13 cellular contexts compared by ENCODE assay signal in the genomic region with DNA sequence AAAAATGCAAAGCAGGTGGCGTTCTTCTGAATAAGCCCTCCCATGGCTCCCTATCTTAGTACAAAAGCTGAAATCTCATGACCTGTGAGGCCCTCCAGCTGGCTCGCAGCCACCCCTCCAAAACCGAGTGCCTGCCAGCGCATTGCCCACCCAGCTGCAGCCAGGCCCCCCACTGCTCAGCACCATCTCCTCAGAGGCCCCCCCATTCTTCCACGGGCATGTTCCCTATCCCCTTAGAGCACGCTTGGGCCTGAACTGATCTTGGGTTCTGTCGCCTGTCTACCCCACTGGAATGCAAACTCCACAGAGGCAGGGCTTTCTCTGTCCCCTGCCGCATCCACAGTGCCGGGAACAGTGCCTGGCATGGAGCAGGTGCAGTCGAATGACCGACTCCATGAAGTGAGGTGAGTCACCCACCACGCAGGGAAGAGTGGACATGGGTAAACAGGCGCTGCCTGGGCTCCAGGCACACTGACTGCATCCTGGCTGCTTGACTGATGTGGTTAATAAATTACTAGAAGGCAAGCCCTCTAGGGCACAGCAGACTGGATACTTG. TPM values are rescaled to one million over a fixed set of nuclear protein-coding genes. Genes with fewer than 3 reads are reported as not detected.
DNase-seq lines count a peak whose midpoint lies in the region; ATAC-seq, FAIRE-seq and TF ChIP-seq lines count a peak whose summit lies in the region.
"Had no signal": no experiment of that assay in that cellular context is flagged by ENCODE, and none has a peak within 500 bp of the region (broad histone marks: within the 10 kb centered on the region; RNA-seq: fewer than 3 reads in every experiment).

No MANE protein-coding gene starts in this region.

- H3K27me3 ChIP-seq in right atrium auricular region, result no peaks in the 10 kb centered on the region
- no peaks in the 10 kb centered on the region for H3K27me3 ChIP-seq in GM23248 (replicated peaks; ENCODE audit: insufficient read depth)

- H3K4me1 ChIP-seq in right atrium auricular region (no peaks in the 10 kb centered on the region), GM23248 (ENCODE audit: insufficient read depth) (peaks cover 6% of the 10 kb centered on the region)

- H3K9me3 Mint-ChIP-seq in activated naive CD4-positive, alpha-beta T cell treated with anti-CD3 and anti-CD28 coated beads, Interleukin-2, amount 10 ng/mL, durations not matched to agents 7 days and 5 days, result no peaks in the 10 kb centered on the region

- no peak for ATAC-seq in HG02884 (IDR thresholded peaks at IDR 0.05; ENCODE audit: unreplicated experiment)
- ATAC-seq: left ventricle myocardium superior, right cardiac atrium had no signal

- no peaks in the 10 kb centered on the region for H4K20me1 ChIP-seq in GM23248 (ENCODE audit: insufficient read depth)

- H3K27me3 Mint-ChIP-seq in activated naive CD4-positive, alpha-beta T cell treated with anti-CD3 and anti-CD28 coated beads, Interleukin-2, amount 10 ng/mL, durations not matched to agents 7 days and 5 days, result peaks cover 8% of the 10 kb centered on the region

- no peaks in the 10 kb centered on the region for H3K9me2 ChIP-seq in GM23248 (ENCODE audit: insufficient read depth)

- no peak overlapping the region for H3K4me3 Mint-ChIP-seq in activated naive CD4-positive, alpha-beta T cell treated with anti-CD3 and anti-CD28 coated beads, Interleukin-2, amount 10 ng/mL, durations not matched to agents 7 days and 5 days

- 69 to 70% methylated on average over 13 of the region's 13 CpGs for WGBS in GM23248 (ENCODE audit: low coverage in 1 of 2, low lambda C conversion rate in 2 of 2, missing lambda C conversion rate in 2 of 2), 2 experiments

- intact Hi-C loops in cardiac septum (cut with DNase I), result loop anchor here (10.0 kb wide), 1 partner anchor 439 kb away; no protein-coding TSS in a partner anchor

- no peaks in the 10 kb centered on the region for H3K36me3 Mint-ChIP-seq in activated naive CD4-positive, alpha-beta T cell treated with anti-CD3 and anti-CD28 coated beads, Interleukin-2, amount 10 ng/mL, durations not matched to agents 7 days and 5 days

- no peak overlapping the region for H3K4me3 ChIP-seq in right atrium auricular region
- no peak overlapping the region for H3K4me3 ChIP-seq in GM23248

- DNase-seq in cardiac septum (ENCODE audit: low spot score), result peak; percentile 49
- DNase-seq in right atrium auricular region (ENCODE audit: low spot score), result no peak
- DNase-seq in left kidney (ENCODE audit: low read depth, low spot score), result peak; percentile 79
- DNase-seq in urothelium cell line (ENCODE audit: low spot score), result peak; percentile 44
- DNase-seq in activated naive CD4-positive, alpha-beta T cell treated with anti-CD3 and anti-CD28 coated beads, Interleukin-2, amount 10 ng/mL, durations not matched to agents 7 days and 5 days, result no peak
- no peak for DNase-seq in GM23248
- DNase-seq: GDM1, left ventricle myocardium superior, right cardiac atrium had no signal

- H3K27ac Mint-ChIP-seq in activated naive CD4-positive, alpha-beta T cell treated with anti-CD3 and anti-CD28 coated beads, Interleukin-2, amount 10 ng/mL, durations not matched to agents 7 days and 5 days, result no peak overlapping the region

- H3K4me1 Mint-ChIP-seq in activated naive CD4-positive, alpha-beta T cell treated with anti-CD3 and anti-CD28 coated beads, Interleukin-2, amount 10 ng/mL, durations not matched to agents 7 days and 5 days, result no peaks in the 10 kb centered on the region

- in situ Hi-C loops in GM23248 (cut with MboI), result no loop called here

- no peaks in the 10 kb centered on the region for H3K9me3 ChIP-seq in right atrium auricular region
- H3K9me3 ChIP-seq in GM23248 (ENCODE audit: low read depth), result no peaks in the 10 kb centered on the region

- no peaks in the 10 kb centered on the region for H3K36me3 ChIP-seq in right atrium auricular region
- no peaks in the 10 kb centered on the region for H3K36me3 ChIP-seq in GM23248 (ENCODE audit: low read depth)

- no peak overlapping the region for H3K27ac ChIP-seq in right atrium auricular region
- peak overlapping the region; percentile 60 for H3K27ac ChIP-seq in angular gyrus (ENCODE audit: low read depth, low read length)
- H3K27ac ChIP-seq in GM23248, result no peak overlapping the region

- FAIRE-seq in urothelium cell line (lab: Jason Lieb, UNC), result no peak

- no peak overlapping the region for H3K4me2 ChIP-seq in GM23248 (ENCODE audit: unreplicated experiment)

- TF ChIP-seq CTCF in right atrium auricular region (IDR thresholded peaks at IDR 0.05), result no peak

- no peak overlapping the region for H3K9ac ChIP-seq in GM23248

- H3F3A ChIP-seq in GM23248 (ENCODE audit: insufficient read depth), result peaks cover 11% of the 10 kb centered on the region; the same call in 1 of the 2 replicates

- H3K79me2 ChIP-seq in GM23248 (ENCODE audit: insufficient read depth), result no peaks in the 10 kb centered on the region

- CTCF ChIA-PET in activated naive CD4-positive, alpha-beta T cell treated with anti-CD3 and anti-CD28 coated beads, Interleukin-2, amount 10 ng/mL, durations not matched to agents 7 days and 5 days (lab: Charles Lee), result no interaction called here

- H2AFZ ChIP-seq in GM23248, result no peak overlapping the region

RNA-seq across cellular contexts. Expression of a gene that starts 11.3 kb away (rescaled TPM):
- total RNA-seq in cardiac septum (1.3 TPM), right atrium auricular region (1 to 10 TPM; 1.5 TPM)
- 1.5 and 3.5 TPM in 2 replicates for total RNA-seq in GM23248 (2014; rRNA removed; shearing (Covaris generic))
- polyA plus RNA-seq in GM23248 (2016; fragmentation: Nextera tagmentation; extraction: Ambion mirVana), result 2.0 and 2.1 TPM in 2 replicates
- total RNA-seq: T-helper 1 cell treated with Interleukin-12 subunit alpha and Interleukin-12 subunit beta and Interleukin-4 antibody, amounts not matched to agents 30 ng/mL and 1 ng/mL, for 36 hours had no signal

RNA-seq across cellular contexts. Expression of a gene that starts 38.9 kb away (rescaled TPM):
- total RNA-seq in cardiac septum (0.13 TPM), right atrium auricular region (under 1 TPM in 1 of 2 donors, not detected in 1; 0.12 TPM)
- total RNA-seq in GM23248 (2014; rRNA removed; shearing (Covaris generic)), result not detected in 2 replicates
- polyA plus RNA-seq in GM23248 (2016; fragmentation: Nextera tagmentation; extraction: Ambion mirVana), result not detected in 2 replicates
- total RNA-seq: aorta; T-helper 1 cell treated with Interleukin-12 subunit alpha and Interleukin-12 subunit beta and Interleukin-4 antibody, amounts not matched to agents 30 ng/mL and 1 ng/mL, for 36 hours had no signal

Comparison
In these comparisons a context has a peak if more than half of its experiments do, and no peak if none do; other contexts are left out.
1. DNase-seq: peak in cardiac septum (single experiment), left kidney (single experiment) and urothelium cell line (single experiment); none in right atrium auricular region (single experiment), activated naive CD4-positive, alpha-beta T cell treated with anti-CD3 and anti-CD28 coated beads, Interleukin-2, amount 10 ng/mL, durations not matched to agents 7 days and 5 days (single experiment) and GM23248 (single experiment).